In the genomic region with DNA sequence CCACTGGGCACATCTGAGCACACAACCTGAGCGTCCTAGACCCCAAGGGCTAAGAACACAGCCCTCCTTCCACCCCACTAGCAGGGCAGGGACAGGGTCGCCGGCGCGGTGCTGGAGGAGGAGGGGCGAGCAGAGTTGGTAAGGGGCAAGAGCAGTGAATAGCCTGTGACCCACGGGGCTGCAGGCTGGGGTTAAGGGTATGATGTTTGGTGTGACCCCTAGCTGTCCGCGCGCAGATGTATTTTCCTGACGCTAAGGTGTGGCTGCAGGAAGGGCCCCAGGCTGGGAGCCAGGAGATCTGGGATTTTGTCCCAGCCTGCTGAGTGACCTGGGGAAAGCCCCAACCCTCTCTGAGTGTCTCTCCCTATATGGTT, we compare ENCODE assay signal across 1 cellular context.
TF ChIP-seq lines count a peak whose summit lies in the region.

No MANE protein-coding gene starts in this region.

TF ChIP-seq in HepG2, 621 proteins besides CTCF, POLR2A, EP300 and RAD21:
- no peak for TF ChIP-seq AKAP8 (CRISPR knock-in tag; IDR thresholded peaks at IDR 0.05)
- TF ChIP-seq, protein P1, sequence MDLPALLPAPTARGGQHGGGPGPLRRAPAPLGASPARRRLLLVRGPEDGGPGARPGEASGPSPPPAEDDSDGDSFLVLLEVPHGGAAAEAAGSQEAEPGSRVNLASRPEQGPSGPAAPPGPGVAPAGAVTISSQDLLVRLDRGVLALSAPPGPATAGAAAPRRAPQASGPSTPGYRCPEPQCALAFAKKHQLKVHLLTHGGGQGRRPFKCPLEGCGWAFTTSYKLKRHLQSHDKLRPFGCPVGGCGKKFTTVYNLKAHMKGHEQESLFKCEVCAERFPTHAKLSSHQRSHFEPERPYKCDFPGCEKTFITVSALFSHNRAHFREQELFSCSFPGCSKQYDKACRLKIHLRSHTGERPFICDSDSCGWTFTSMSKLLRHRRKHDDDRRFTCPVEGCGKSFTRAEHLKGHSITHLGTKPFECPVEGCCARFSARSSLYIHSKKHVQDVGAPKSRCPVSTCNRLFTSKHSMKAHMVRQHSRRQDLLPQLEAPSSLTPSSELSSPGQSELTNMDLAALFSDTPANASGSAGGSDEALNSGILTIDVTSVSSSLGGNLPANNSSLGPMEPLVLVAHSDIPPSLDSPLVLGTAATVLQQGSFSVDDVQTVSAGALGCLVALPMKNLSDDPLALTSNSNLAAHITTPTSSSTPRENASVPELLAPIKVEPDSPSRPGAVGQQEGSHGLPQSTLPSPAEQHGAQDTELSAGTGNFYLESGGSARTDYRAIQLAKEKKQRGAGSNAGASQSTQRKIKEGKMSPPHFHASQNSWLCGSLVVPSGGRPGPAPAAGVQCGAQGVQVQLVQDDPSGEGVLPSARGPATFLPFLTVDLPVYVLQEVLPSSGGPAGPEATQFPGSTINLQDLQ (CRISPR knock-in tag; IDR thresholded peaks at IDR 0.05): no peak
- TF ChIP-seq MEF2D (CRISPR knock-in tag; IDR thresholded peaks at IDR 0.05): no peak
- no peak for TF ChIP-seq ZNF530 (CRISPR knock-in tag; IDR thresholded peaks at IDR 0.05; ENCODE audit: low read depth)
- no peak for TF ChIP-seq ZSCAN21 (CRISPR knock-in tag; IDR thresholded peaks at IDR 0.05; ENCODE audit: borderline replicate concordance)
- TF ChIP-seq, protein P2, sequence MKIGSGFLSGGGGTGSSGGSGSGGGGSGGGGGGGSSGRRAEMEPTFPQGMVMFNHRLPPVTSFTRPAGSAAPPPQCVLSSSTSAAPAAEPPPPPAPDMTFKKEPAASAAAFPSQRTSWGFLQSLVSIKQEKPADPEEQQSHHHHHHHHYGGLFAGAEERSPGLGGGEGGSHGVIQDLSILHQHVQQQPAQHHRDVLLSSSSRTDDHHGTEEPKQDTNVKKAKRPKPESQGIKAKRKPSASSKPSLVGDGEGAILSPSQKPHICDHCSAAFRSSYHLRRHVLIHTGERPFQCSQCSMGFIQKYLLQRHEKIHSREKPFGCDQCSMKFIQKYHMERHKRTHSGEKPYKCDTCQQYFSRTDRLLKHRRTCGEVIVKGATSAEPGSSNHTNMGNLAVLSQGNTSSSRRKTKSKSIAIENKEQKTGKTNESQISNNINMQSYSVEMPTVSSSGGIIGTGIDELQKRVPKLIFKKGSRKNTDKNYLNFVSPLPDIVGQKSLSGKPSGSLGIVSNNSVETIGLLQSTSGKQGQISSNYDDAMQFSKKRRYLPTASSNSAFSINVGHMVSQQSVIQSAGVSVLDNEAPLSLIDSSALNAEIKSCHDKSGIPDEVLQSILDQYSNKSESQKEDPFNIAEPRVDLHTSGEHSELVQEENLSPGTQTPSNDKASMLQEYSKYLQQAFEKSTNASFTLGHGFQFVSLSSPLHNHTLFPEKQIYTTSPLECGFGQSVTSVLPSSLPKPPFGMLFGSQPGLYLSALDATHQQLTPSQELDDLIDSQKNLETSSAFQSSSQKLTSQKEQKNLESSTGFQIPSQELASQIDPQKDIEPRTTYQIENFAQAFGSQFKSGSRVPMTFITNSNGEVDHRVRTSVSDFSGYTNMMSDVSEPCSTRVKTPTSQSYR (CRISPR knock-in tag; IDR thresholded peaks at IDR 0.05; ENCODE audit: borderline replicate concordance): no peak
- TF ChIP-seq KAT2B (IDR thresholded peaks at IDR 0.05; ENCODE audit: borderline replicate concordance, low read depth, low read length): no peak
- TF ChIP-seq ARHGAP35 (CRISPR knock-in tag; IDR thresholded peaks at IDR 0.05; ENCODE audit: borderline replicate concordance): 0 out of 2 replicates have a peak, but pooled peaks have one; percentile 5
- no peak; the same call in 1 of the 2 replicates for TF ChIP-seq ZNF292 (CRISPR knock-in tag; IDR thresholded peaks at IDR 0.05; ENCODE audit: borderline replicate concordance, low read depth)
- TF ChIP-seq HOXA9 (CRISPR knock-in tag; IDR thresholded peaks at IDR 0.05; ENCODE audit: borderline replicate concordance): no peak
- no peak for TF ChIP-seq ZNF790 (CRISPR knock-in tag; IDR thresholded peaks at IDR 0.05; ENCODE audit: borderline replicate concordance)
- TF ChIP-seq, protein P3, sequence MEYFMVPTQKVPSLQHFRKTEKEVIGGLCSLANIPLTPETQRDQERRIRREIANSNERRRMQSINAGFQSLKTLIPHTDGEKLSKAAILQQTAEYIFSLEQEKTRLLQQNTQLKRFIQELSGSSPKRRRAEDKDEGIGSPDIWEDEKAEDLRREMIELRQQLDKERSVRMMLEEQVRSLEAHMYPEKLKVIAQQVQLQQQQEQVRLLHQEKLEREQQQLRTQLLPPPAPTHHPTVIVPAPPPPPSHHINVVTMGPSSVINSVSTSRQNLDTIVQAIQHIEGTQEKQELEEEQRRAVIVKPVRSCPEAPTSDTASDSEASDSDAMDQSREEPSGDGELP (IDR thresholded peaks at IDR 0.05; ENCODE audit: borderline replicate concordance, low read depth): no peak
- TF ChIP-seq SETDB1 (CRISPR knock-in tag; IDR thresholded peaks at IDR 0.05; ENCODE audit: borderline replicate concordance): no peak
- TF ChIP-seq ETV5 (CRISPR knock-in tag; IDR thresholded peaks at IDR 0.05; ENCODE audit: borderline replicate concordance): 0 out of 2 replicates have a peak, but pooled peaks have one; percentile 5
- no peak; the same call in 1 of the 2 replicates for TF ChIP-seq PHF8 (CRISPR knock-in tag; IDR thresholded peaks at IDR 0.05)
- no peak for TF ChIP-seq RARA (CRISPR knock-in tag; IDR thresholded peaks at IDR 0.05)
- no peak for TF ChIP-seq DNMT1 (CRISPR knock-in tag; IDR thresholded peaks at IDR 0.05)
- 0 out of 2 replicates have a peak, but pooled peaks have one; percentile 16 for TF ChIP-seq RXRA (CRISPR knock-in tag; IDR thresholded peaks at IDR 0.05)
- TF ChIP-seq NFE2 (CRISPR knock-in tag; IDR thresholded peaks at IDR 0.05): no peak
- TF ChIP-seq ZNF768 (CRISPR knock-in tag; IDR thresholded peaks at IDR 0.05): peak; percentile 92
- no peak for TF ChIP-seq ZNF773 (CRISPR knock-in tag; IDR thresholded peaks at IDR 0.05; ENCODE audit: borderline replicate concordance)
- TF ChIP-seq, protein P4, sequence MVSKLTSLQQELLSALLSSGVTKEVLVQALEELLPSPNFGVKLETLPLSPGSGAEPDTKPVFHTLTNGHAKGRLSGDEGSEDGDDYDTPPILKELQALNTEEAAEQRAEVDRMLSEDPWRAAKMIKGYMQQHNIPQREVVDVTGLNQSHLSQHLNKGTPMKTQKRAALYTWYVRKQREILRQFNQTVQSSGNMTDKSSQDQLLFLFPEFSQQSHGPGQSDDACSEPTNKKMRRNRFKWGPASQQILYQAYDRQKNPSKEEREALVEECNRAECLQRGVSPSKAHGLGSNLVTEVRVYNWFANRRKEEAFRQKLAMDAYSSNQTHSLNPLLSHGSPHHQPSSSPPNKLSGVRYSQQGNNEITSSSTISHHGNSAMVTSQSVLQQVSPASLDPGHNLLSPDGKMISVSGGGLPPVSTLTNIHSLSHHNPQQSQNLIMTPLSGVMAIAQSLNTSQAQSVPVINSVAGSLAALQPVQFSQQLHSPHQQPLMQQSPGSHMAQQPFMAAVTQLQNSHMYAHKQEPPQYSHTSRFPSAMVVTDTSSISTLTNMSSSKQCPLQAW (CRISPR knock-in tag; IDR thresholded peaks at IDR 0.05): no peak
- no peak for TF ChIP-seq ZNF775 (CRISPR knock-in tag; IDR thresholded peaks at IDR 0.05; ENCODE audit: borderline replicate concordance)
- no peak for TF ChIP-seq TBX3 (IDR thresholded peaks at IDR 0.05; ENCODE audit: borderline replicate concordance)
- TF ChIP-seq ZNF136 (CRISPR knock-in tag; IDR thresholded peaks at IDR 0.05; ENCODE audit: low read depth): no peak
- no peak for TF ChIP-seq ZFP90 (CRISPR knock-in tag; IDR thresholded peaks at IDR 0.05; ENCODE audit: borderline replicate concordance)
- TF ChIP-seq, protein P5, sequence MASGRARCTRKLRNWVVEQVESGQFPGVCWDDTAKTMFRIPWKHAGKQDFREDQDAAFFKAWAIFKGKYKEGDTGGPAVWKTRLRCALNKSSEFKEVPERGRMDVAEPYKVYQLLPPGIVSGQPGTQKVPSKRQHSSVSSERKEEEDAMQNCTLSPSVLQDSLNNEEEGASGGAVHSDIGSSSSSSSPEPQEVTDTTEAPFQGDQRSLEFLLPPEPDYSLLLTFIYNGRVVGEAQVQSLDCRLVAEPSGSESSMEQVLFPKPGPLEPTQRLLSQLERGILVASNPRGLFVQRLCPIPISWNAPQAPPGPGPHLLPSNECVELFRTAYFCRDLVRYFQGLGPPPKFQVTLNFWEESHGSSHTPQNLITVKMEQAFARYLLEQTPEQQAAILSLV (CRISPR knock-in tag; IDR thresholded peaks at IDR 0.05; ENCODE audit: borderline replicate concordance): 0 out of 2 replicates have a peak, but pooled peaks have one; percentile 22
- no peak for TF ChIP-seq ZNF232 (CRISPR knock-in tag; IDR thresholded peaks at IDR 0.05; ENCODE audit: borderline replicate concordance)
- TF ChIP-seq GTF3A (CRISPR knock-in tag; conservative IDR thresholded peaks at IDR 0.05): 0 out of 2 replicates have a peak, but pooled peaks have one; percentile 1
- no peak for TF ChIP-seq ZNF737 (CRISPR knock-in tag; IDR thresholded peaks at IDR 0.05; ENCODE audit: borderline replicate concordance)
- TF ChIP-seq, protein P6, sequence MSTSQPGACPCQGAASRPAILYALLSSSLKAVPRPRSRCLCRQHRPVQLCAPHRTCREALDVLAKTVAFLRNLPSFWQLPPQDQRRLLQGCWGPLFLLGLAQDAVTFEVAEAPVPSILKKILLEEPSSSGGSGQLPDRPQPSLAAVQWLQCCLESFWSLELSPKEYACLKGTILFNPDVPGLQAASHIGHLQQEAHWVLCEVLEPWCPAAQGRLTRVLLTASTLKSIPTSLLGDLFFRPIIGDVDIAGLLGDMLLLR (CRISPR knock-in tag; IDR thresholded peaks at IDR 0.05): no peak
- no peak for TF ChIP-seq CREM (IDR thresholded peaks at IDR 0.05)
- no peak for TF ChIP-seq CREM (CRISPR knock-in tag; IDR thresholded peaks at IDR 0.05)
- TF ChIP-seq, protein P7, sequence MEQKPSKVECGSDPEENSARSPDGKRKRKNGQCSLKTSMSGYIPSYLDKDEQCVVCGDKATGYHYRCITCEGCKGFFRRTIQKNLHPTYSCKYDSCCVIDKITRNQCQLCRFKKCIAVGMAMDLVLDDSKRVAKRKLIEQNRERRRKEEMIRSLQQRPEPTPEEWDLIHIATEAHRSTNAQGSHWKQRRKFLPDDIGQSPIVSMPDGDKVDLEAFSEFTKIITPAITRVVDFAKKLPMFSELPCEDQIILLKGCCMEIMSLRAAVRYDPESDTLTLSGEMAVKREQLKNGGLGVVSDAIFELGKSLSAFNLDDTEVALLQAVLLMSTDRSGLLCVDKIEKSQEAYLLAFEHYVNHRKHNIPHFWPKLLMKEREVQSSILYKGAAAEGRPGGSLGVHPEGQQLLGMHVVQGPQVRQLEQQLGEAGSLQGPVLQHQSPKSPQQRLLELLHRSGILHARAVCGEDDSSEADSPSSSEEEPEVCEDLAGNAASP (CRISPR knock-in tag; IDR thresholded peaks at IDR 0.05; ENCODE audit: borderline replicate concordance): no peak
- 0 out of 2 replicates have a peak, but pooled peaks have one; percentile 3 for TF ChIP-seq ZNF598 (CRISPR knock-in tag; IDR thresholded peaks at IDR 0.05; ENCODE audit: borderline replicate concordance)
- peak; percentile 28; the same call in 1 of the 2 replicates for TF ChIP-seq ZFP82 (CRISPR knock-in tag; IDR thresholded peaks at IDR 0.05; ENCODE audit: borderline replicate concordance)
- TF ChIP-seq HIVEP1 (CRISPR knock-in tag; IDR thresholded peaks at IDR 0.05): no peak
- TF ChIP-seq FOSL1 (CRISPR knock-in tag; IDR thresholded peaks at IDR 0.05; ENCODE audit: borderline replicate concordance): no peak
- TF ChIP-seq, protein P8, sequence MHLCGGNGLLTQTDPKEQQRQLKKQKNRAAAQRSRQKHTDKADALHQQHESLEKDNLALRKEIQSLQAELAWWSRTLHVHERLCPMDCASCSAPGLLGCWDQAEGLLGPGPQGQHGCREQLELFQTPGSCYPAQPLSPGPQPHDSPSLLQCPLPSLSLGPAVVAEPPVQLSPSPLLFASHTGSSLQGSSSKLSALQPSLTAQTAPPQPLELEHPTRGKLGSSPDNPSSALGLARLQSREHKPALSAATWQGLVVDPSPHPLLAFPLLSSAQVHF (CRISPR knock-in tag; IDR thresholded peaks at IDR 0.05): no peak
- TF ChIP-seq PHF21A (CRISPR knock-in tag; IDR thresholded peaks at IDR 0.05): no peak
- TF ChIP-seq GABPB1 (CRISPR knock-in tag; IDR thresholded peaks at IDR 0.05): no peak
- no peak for TF ChIP-seq BORCS8-MEF2B (CRISPR knock-in tag; IDR thresholded peaks at IDR 0.05)
- TF ChIP-seq, protein P9, sequence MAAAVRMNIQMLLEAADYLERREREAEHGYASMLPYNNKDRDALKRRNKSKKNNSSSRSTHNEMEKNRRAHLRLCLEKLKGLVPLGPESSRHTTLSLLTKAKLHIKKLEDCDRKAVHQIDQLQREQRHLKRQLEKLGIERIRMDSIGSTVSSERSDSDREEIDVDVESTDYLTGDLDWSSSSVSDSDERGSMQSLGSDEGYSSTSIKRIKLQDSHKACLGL (CRISPR knock-in tag; IDR thresholded peaks at IDR 0.05): no peak
- TF ChIP-seq, protein P10, sequence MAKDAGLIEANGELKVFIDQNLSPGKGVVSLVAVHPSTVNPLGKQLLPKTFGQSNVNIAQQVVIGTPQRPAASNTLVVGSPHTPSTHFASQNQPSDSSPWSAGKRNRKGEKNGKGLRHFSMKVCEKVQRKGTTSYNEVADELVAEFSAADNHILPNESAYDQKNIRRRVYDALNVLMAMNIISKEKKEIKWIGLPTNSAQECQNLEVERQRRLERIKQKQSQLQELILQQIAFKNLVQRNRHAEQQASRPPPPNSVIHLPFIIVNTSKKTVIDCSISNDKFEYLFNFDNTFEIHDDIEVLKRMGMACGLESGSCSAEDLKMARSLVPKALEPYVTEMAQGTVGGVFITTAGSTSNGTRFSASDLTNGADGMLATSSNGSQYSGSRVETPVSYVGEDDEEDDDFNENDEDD (CRISPR knock-in tag; IDR thresholded peaks at IDR 0.05; ENCODE audit: borderline replicate concordance): no peak
- TF ChIP-seq ZBTB38 (CRISPR knock-in tag; IDR thresholded peaks at IDR 0.05): no peak
- no peak; the same call in 1 of the 2 replicates for TF ChIP-seq ZNF160 (CRISPR knock-in tag; IDR thresholded peaks at IDR 0.05)
- TF ChIP-seq HDAC2 (CRISPR knock-in tag; IDR thresholded peaks at IDR 0.05): no peak
- TF ChIP-seq RFX5 (IDR thresholded peaks at IDR 0.05; ENCODE audit: low read depth, low read length): no peak
- TF ChIP-seq, protein P11, sequence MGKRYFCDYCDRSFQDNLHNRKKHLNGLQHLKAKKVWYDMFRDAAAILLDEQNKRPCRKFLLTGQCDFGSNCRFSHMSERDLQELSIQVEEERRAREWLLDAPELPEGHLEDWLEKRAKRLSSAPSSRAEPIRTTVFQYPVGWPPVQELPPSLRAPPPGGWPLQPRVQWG (CRISPR knock-in tag; IDR thresholded peaks at IDR 0.05; ENCODE audit: borderline replicate concordance, low read depth): no peak
TF ChIP-seq in HepG2: peak in this region for 8.
